In the genomic region with DNA sequence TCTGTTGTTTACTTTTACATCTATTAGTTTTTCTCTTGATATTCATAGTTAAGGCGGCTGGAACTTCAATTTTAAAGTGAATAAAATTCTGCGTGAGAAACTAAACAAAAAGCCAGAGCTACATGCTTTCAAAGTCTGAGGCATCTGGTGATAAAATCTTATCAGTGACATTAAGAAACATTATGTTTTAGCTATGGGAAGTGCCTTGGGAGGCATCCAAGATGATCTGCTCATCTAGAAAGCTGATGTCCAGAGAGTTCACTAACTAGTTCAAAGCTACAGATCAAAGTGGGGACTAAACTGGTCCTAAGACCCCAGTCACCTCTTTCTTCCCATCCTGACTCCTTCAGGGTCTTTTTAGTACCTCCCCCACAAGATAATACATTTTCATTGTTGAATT, we compare ENCODE assay signal across 1 cellular context.
TF ChIP-seq lines count a peak whose summit lies in the region.

No MANE protein-coding gene starts in this region.

TF ChIP-seq in SK-N-SH, 30 proteins besides CTCF, POLR2A, EP300 and RAD21 (continued from another document):
- TF ChIP-seq, protein P1, sequence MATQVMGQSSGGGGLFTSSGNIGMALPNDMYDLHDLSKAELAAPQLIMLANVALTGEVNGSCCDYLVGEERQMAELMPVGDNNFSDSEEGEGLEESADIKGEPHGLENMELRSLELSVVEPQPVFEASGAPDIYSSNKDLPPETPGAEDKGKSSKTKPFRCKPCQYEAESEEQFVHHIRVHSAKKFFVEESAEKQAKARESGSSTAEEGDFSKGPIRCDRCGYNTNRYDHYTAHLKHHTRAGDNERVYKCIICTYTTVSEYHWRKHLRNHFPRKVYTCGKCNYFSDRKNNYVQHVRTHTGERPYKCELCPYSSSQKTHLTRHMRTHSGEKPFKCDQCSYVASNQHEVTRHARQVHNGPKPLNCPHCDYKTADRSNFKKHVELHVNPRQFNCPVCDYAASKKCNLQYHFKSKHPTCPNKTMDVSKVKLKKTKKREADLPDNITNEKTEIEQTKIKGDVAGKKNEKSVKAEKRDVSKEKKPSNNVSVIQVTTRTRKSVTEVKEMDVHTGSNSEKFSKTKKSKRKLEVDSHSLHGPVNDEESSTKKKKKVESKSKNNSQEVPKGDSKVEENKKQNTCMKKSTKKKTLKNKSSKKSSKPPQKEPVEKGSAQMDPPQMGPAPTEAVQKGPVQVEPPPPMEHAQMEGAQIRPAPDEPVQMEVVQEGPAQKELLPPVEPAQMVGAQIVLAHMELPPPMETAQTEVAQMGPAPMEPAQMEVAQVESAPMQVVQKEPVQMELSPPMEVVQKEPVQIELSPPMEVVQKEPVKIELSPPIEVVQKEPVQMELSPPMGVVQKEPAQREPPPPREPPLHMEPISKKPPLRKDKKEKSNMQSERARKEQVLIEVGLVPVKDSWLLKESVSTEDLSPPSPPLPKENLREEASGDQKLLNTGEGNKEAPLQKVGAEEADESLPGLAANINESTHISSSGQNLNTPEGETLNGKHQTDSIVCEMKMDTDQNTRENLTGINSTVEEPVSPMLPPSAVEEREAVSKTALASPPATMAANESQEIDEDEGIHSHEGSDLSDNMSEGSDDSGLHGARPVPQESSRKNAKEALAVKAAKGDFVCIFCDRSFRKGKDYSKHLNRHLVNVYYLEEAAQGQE (IDR thresholded peaks at IDR 0.05; ENCODE audit: low read depth, low read length) = no peak
- TF ChIP-seq, protein P2, sequence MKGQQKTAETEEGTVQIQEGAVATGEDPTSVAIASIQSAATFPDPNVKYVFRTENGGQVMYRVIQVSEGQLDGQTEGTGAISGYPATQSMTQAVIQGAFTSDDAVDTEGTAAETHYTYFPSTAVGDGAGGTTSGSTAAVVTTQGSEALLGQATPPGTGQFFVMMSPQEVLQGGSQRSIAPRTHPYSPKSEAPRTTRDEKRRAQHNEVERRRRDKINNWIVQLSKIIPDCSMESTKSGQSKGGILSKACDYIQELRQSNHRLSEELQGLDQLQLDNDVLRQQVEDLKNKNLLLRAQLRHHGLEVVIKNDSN (IDR thresholded peaks at IDR 0.05; ENCODE audit: borderline replicate concordance, low read depth) = no peak
- TF ChIP-seq POLR2AphosphoS5 (IDR thresholded peaks at IDR 0.05; ENCODE audit: low read depth, low read length) (peak; percentile 58; the same call in 1 of the 2 replicates), SMC3 (IDR thresholded peaks at IDR 0.05; ENCODE audit: low read depth, low read length) (no peak), FOXJ3 (CRISPR knock-in tag; IDR thresholded peaks at IDR 0.05) (no peak), ELF1 (IDR thresholded peaks at IDR 0.05) (no peak)
- TF ChIP-seq, protein P3, sequence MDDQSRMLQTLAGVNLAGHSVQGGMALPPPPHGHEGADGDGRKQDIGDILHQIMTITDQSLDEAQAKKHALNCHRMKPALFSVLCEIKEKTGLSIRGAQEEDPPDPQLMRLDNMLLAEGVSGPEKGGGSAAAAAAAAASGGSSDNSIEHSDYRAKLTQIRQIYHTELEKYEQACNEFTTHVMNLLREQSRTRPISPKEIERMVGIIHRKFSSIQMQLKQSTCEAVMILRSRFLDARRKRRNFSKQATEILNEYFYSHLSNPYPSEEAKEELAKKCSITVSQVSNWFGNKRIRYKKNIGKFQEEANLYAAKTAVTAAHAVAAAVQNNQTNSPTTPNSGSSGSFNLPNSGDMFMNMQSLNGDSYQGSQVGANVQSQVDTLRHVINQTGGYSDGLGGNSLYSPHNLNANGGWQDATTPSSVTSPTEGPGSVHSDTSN (IDR thresholded peaks at IDR 0.05) = peak; percentile 84
